ENCODE assay signal across 8 cellular contexts in genomic region chr15:90594297-90594696, GRCh38.
DNase-seq lines count a peak whose midpoint lies in the region; ATAC-seq and TF ChIP-seq lines count a peak whose summit lies in the region.

No MANE protein-coding gene starts in this region.

- peak in 1 of 3 donors; percentile 29 for TF ChIP-seq POLR2A in body of pancreas (IDR thresholded peaks at IDR 0.05)

- no peak for TF ChIP-seq CTCF in body of pancreas (IDR thresholded peaks at IDR 0.05)
- TF ChIP-seq CTCF in WERI-Rb-1 (IDR thresholded peaks at IDR 0.05; ENCODE audit: low read depth, low read length) = no peak

- DNase-seq in CD4-positive, CD25-positive, alpha-beta regulatory T cell = peak; percentile 63 to 97 (median 86)
- peak; percentile 60 for DNase-seq in T-helper 9 cell
- DNase-seq in body of pancreas = peak; percentile 67 to 91 (median 82)
- peak; percentile 62 to 65 for DNase-seq in lung microvascular endothelial cell (ENCODE audit: low read depth in 2 of 2)
- DNase-seq in stimulated activated CD8-positive, alpha-beta memory T cell treated with anti-CD3 and anti-CD28 coated beads, Interleukin-4, amount 100 ng/mL, for 24 hours (ENCODE audit: low read depth) = peak; percentile 57
- DNase-seq in SKM-1 treated with dmso at 0.1 percent for 144 hours (lab: John Stamatoyannopoulos, UW; ENCODE audit: unreplicated experiment) = no peak
- DNase-seq in WERI-Rb-1 = no peak

- H3K4me3 ChIP-seq in CD4-positive, CD25-positive, alpha-beta regulatory T cell (ENCODE audit: low read depth, low read length) = peak overlapping the region; percentile 40
- no peak overlapping the region for H3K4me3 ChIP-seq in body of pancreas
- H3K4me3 ChIP-seq in WERI-Rb-1 (ENCODE audit: low read depth, low read length) = no peak overlapping the region

- peaks cover 42 to 88% (median 69%) of the 10 kb centered on the region in 4 donors for H3K4me1 Mint-ChIP-seq in CD4-positive, CD25-positive, alpha-beta regulatory T cell

- H3K4me1 ChIP-seq in CD4-positive, CD25-positive, alpha-beta regulatory T cell (ENCODE audit: control insufficient read depth, insufficient read depth, low read length, poor library complexity, severe bottlenecking) = peaks cover 69% of the 10 kb centered on the region
- H3K4me1 ChIP-seq in body of pancreas = peaks cover 18% of the 10 kb centered on the region

- peaks cover 46% of the 10 kb centered on the region for H3K36me3 Mint-ChIP-seq in CD4-positive, CD25-positive, alpha-beta regulatory T cell

- intact Hi-C loops in body of pancreas (cut with DNase I) = no loop called here

- peak; percentile 94 for ATAC-seq in CD4-positive, CD25-positive, alpha-beta regulatory T cell (ENCODE audit: low read depth in 2 of 2)
- ATAC-seq in HG02763 (IDR thresholded peaks at IDR 0.05; ENCODE audit: unreplicated experiment) (peak; percentile 35), body of pancreas (peak; percentile 91)

- peaks cover 3% of the 10 kb centered on the region for H3K36me3 ChIP-seq in CD4-positive, CD25-positive, alpha-beta regulatory T cell (ENCODE audit: control insufficient read depth, insufficient read depth, low read length)
- H3K36me3 ChIP-seq in body of pancreas (replicated peaks in 1 of 2; ENCODE audit: insufficient read depth in 1 of 2, low read depth in 2 of 2) = no peaks in the 10 kb centered on the region
- no peaks in the 10 kb centered on the region for H3K36me3 ChIP-seq in WERI-Rb-1

- 56 to 60% methylated on average over 9 of the region's 9 CpGs for WGBS in body of pancreas, 2 donors

- H3K27me3 ChIP-seq in CD4-positive, CD25-positive, alpha-beta regulatory T cell (ENCODE audit: control insufficient read depth, insufficient read depth, low read length) = no peaks in the 10 kb centered on the region
- no peaks in the 10 kb centered on the region for H3K27me3 ChIP-seq in body of pancreas
- H3K27me3 ChIP-seq in WERI-Rb-1 (ENCODE audit: insufficient read depth, low read depth, severe bottlenecking) = no peaks in the 10 kb centered on the region

- H3K9me3 Mint-ChIP-seq in CD4-positive, CD25-positive, alpha-beta regulatory T cell = peaks cover 0 to 2% (median 0%) of the 10 kb centered on the region in 7 donors

- H3K27ac ChIP-seq in CD4-positive, CD25-positive, alpha-beta regulatory T cell (ENCODE audit: insufficient read depth, low read length, poor library complexity, severe bottlenecking) = peak overlapping the region; percentile 87
- peak overlapping the region; percentile 45 to 81 (median 67) for H3K27ac ChIP-seq in body of pancreas
- H3K27ac ChIP-seq in WERI-Rb-1 = no peak overlapping the region

- peak overlapping the region; percentile 97 to 100 (median 99) for H3K27ac Mint-ChIP-seq in CD4-positive, CD25-positive, alpha-beta regulatory T cell

- H3K4me3 Mint-ChIP-seq in CD4-positive, CD25-positive, alpha-beta regulatory T cell = peak overlapping the region; percentile 84 to 95 (median 88)

- H3K9me3 ChIP-seq in CD4-positive, CD25-positive, alpha-beta regulatory T cell (ENCODE audit: control insufficient read depth in 2 of 2, low read length in 2 of 2) = no peaks in the 10 kb centered on the region
- H3K9me3 ChIP-seq in body of pancreas (no peaks in the 10 kb centered on the region), WERI-Rb-1 (ENCODE audit: severe bottlenecking) (no peaks in the 10 kb centered on the region)

- H3K27me3 Mint-ChIP-seq in CD4-positive, CD25-positive, alpha-beta regulatory T cell = no peaks in the 10 kb centered on the region

Comparison
In these comparisons a context has a peak if more than half of its experiments do, and no peak if none do; other contexts are left out.
1. ATAC-seq: peak in every context shown above with its lines; median percentile 94 in CD4-positive, CD25-positive, alpha-beta regulatory T cell; 91 in body of pancreas; 35 in HG02763.
2. DNase-seq: peak in CD4-positive, CD25-positive, alpha-beta regulatory T cell (3 of 3), T-helper 9 cell (single experiment), body of pancreas (4 of 4), lung microvascular endothelial cell (2 of 2) and stimulated activated CD8-positive, alpha-beta memory T cell treated with anti-CD3 and anti-CD28 coated beads, Interleukin-4, amount 100 ng/mL, for 24 hours (single experiment); none in SKM-1 treated with dmso at 0.1 percent for 144 hours (single experiment) and WERI-Rb-1 (single experiment).